In genomic region chr17:74018116-74018515, GRCh38 we compare ENCODE assay signal across 14 cellular contexts.
DNase-seq lines count a peak whose midpoint lies in the region; ATAC-seq and TF ChIP-seq lines count a peak whose summit lies in the region.
"Had no signal": no experiment of that assay in that cellular context is flagged by ENCODE, and none has a peak within 500 bp of the region (broad histone marks: within the 10 kb centered on the region; RNA-seq: fewer than 3 reads in every experiment).

No MANE protein-coding gene starts in this region.

- WGBS in neuronal stem cell (ENCODE audit: extremely low coverage in 2 of 2, insufficient read length in 2 of 2, insufficient replicate concordance in 1 of 2), 2 donors = no CpG with 5 or more reads among the region's 4 CpGs

- no peak overlapping the region for H4K91ac ChIP-seq in neuronal stem cell (ENCODE audit: low read depth, low read length, poor library complexity)

- H2AK5ac ChIP-seq in neuronal stem cell (ENCODE audit: low read depth, low read length) = no peak overlapping the region

- H3K27me3 ChIP-seq in neuronal stem cell (ENCODE audit: control insufficient read depth in 3 of 3, insufficient read depth in 3 of 3, low read depth in 1 of 3, low read length in 3 of 3) = peaks cover 0 to 14% (median 0%) of the 10 kb centered on the region in 3 experiments

- no peak overlapping the region for H2BK15ac ChIP-seq in neuronal stem cell (ENCODE audit: low read length)

- no peak for TF ChIP-seq CTCF in brain (conservative IDR thresholded peaks at IDR 0.05)

- no peak overlapping the region for H2AFZ ChIP-seq in neuronal stem cell (ENCODE audit: low read length)
- H2AFZ ChIP-seq: GM23338 had no signal

- H3K14ac ChIP-seq in neuronal stem cell (ENCODE audit: low read length) = no peak overlapping the region

- peaks cover 0 to 31% of the 10 kb centered on the region in 2 donors for H3K4me1 ChIP-seq in neuronal stem cell (ENCODE audit: control insufficient read depth in 2 of 2, insufficient read depth in 1 of 2, low read depth in 1 of 2, low read length in 2 of 2)

- no peak overlapping the region for H3K4me2 ChIP-seq in neuronal stem cell (ENCODE audit: insufficient read depth, low read length, poor library complexity, severe bottlenecking)
- H3K4me2 ChIP-seq: GM23338 had no signal

- no peak overlapping the region for H3K27ac ChIP-seq in neuronal stem cell (replicated peaks; ENCODE audit: low read length)
- H3K27ac ChIP-seq in substantia nigra (ENCODE audit: low read depth, low read length, poor library complexity, severe bottlenecking) = no peak overlapping the region
- H3K27ac ChIP-seq: C4-2B had no signal

- peak overlapping the region; percentile 1 to 92 (median 69) for H3K27ac Mint-ChIP-seq in brain
- H3K27ac Mint-ChIP-seq: CD4-positive, alpha-beta T cell; GM23338 had no signal

- H2BK5ac ChIP-seq in neuronal stem cell (ENCODE audit: low read length) = no peak overlapping the region

- ATAC-seq in HG03565 (IDR thresholded peaks at IDR 0.05; ENCODE audit: unreplicated experiment) = no peak
- ATAC-seq in GM21717 (IDR thresholded peaks at IDR 0.05; ENCODE audit: unreplicated experiment) = no peak
- ATAC-seq: GM23338 had no signal

- H3K36me3 ChIP-seq in neuronal stem cell (replicated peaks in 1 of 2; ENCODE audit: control insufficient read depth in 2 of 2, insufficient read depth in 2 of 2, low read length in 2 of 2) = no peaks in the 10 kb centered on the region

- peaks cover 0 to 9% (median 4%) of the 10 kb centered on the region in 5 experiments for H3K9me3 Mint-ChIP-seq in brain
- H3K9me3 Mint-ChIP-seq: CD4-positive, alpha-beta T cell; GM23338 had no signal

- no peak overlapping the region for H3K9ac ChIP-seq in neuronal stem cell (ENCODE audit: low read depth, low read length, poor library complexity)

- H3K4me3 Mint-ChIP-seq in brain = peak overlapping the region in 1 of 5 experiments; percentile 41
- H3K4me3 Mint-ChIP-seq: CD4-positive, alpha-beta T cell; GM23338 had no signal

- no peak overlapping the region for H2BK120ac ChIP-seq in neuronal stem cell (ENCODE audit: low read depth, low read length)

- peaks cover 0 to 4% of the 10 kb centered on the region in 2 donors for H3K9me3 ChIP-seq in neuronal stem cell (replicated peaks in 1 of 2; ENCODE audit: control insufficient read depth in 2 of 2, insufficient read depth in 1 of 2, low read depth in 1 of 2, low read length in 2 of 2)
- H3K9me3 ChIP-seq: Caco-2 had no signal

- peak overlapping the region; percentile 5 for H3K18ac ChIP-seq in neuronal stem cell (ENCODE audit: low read length)

- no peaks in the 10 kb centered on the region for H3K27me3 Mint-ChIP-seq in brain

- no peak overlapping the region for H2BK12ac ChIP-seq in neuronal stem cell (ENCODE audit: low read length)

- no peak overlapping the region for H3K23ac ChIP-seq in neuronal stem cell (ENCODE audit: low read depth, low read length, poor library complexity)

- peaks cover 54% of the 10 kb centered on the region for H3K4me1 Mint-ChIP-seq in brain
- H3K4me1 Mint-ChIP-seq: GM23338 had no signal

- no peaks in the 10 kb centered on the region for H3K79me1 ChIP-seq in neuronal stem cell (ENCODE audit: low read depth, low read length)

- H4K8ac ChIP-seq in neuronal stem cell (ENCODE audit: low read depth, low read length) = no peak overlapping the region

- no peak overlapping the region for H3K4ac ChIP-seq in neuronal stem cell (ENCODE audit: low read length)

- no peaks in the 10 kb centered on the region for H3K36me3 Mint-ChIP-seq in brain

- no peak overlapping the region for H3K4me3 ChIP-seq in neuronal stem cell (ENCODE audit: low read length in 2 of 2)
- H3K4me3 ChIP-seq: GM23338 had no signal

- DNase-seq in hypothalamus (lab: John Stamatoyannopoulos, UW) = peak in 26 of 51 donors; percentile 1 to 60 (median 40)
- DNase-seq in neuronal stem cell (ENCODE audit: low spot score) = no peak
- DNase-seq in substantia nigra (lab: John Stamatoyannopoulos, UW) = peak in 30 of 49 donors; percentile 8 to 71 (median 28)
- DNase-seq in SK-N-DZ (ENCODE audit: low spot score) = no peak
- DNase-seq: ACHN; Caco-2; CD4-positive, alpha-beta T cell; HCEC 1CT; IMR-90 had no signal

Comparison
In these comparisons a context has a peak if more than half of its experiments do, and no peak if none do; other contexts are left out.
1. DNase-seq: peak in hypothalamus (26 of 51) and substantia nigra (30 of 49); none in neuronal stem cell (single experiment) and SK-N-DZ (single experiment).